ENCODE assay signal across 1 cellular context in the genomic region with DNA sequence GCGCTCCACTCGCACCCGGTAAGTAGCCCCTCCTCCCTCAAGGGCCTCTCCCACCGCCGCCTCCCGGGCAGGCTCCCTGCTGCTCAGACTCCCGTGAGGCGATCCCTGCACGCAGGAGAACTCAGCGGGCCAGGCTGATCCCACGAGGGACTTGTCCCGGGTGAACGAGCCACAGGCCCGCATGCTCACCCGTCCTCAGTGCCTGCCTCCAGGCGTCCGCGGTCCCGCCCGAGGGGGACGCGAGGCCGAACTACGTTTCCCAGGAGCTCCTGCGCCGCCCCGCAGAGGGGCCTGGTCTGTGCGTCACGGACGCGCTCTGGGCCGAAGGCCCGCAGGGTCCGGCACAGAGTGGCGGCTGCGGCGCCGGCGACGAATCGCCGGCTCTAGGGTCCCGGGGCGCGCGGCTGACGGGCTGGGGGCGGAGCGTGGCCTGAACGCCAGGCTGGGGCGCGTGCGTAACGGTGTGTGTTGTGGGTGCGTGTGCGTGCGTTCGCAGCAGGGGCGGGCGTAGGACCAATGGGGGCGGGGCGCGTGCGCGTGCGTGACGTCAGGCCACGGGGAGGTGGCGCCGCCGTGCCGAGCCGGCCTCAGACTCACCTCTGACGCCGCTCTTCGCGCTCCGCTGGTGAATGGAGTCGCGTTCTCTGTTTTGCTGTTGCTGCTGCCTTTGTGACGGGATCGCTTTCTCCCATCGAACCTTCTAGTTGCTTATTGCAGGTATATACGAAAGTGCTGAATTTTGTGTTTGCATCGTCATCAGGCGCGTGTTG.
TF ChIP-seq lines count a peak whose summit lies in the region.

Gene ZNF10 (plus strand): TSS at position 590 of the 770 bp plus-strand sequence. CDS start 13,866 bp downstream, outside the sequence.
Gene ZNF891 (minus strand): TSS at position 237 of the 770 bp plus-strand sequence. CDS start 8,356 bp downstream, outside the sequence.

TF ChIP-seq in H1, 55 proteins besides CTCF, POLR2A, EP300 and RAD21:
- TF ChIP-seq SUZ12 (IDR thresholded peaks at IDR 0.05; ENCODE audit: low read length) (no peak; the same call in 1 of the 2 replicates), TAF7 (optimal IDR thresholded peaks at IDR 0.05; ENCODE audit: borderline replicate concordance, low read depth, low read length) (peak; percentile 41), JUND (IDR thresholded peaks at IDR 0.05; ENCODE audit: low read length) (peak; percentile 47; the same call in 1 of the 2 replicates), POU5F1 (IDR thresholded peaks at IDR 0.05; ENCODE audit: low read depth, low read length) (no peak), SIRT6 (IDR thresholded peaks at IDR 0.05; ENCODE audit: low read length) (no peak), EZH2 (IDR thresholded peaks at IDR 0.05; ENCODE audit: low read depth, low read length, severe bottlenecking) (no peak), CHD2 (IDR thresholded peaks at IDR 0.05; ENCODE audit: low read length) (peak; percentile 38; the same call in 1 of the 2 replicates), BACH1 (IDR thresholded peaks at IDR 0.05; ENCODE audit: low read length) (0 out of 2 replicates have a peak, but pooled peaks have one; percentile 35), SP4 (IDR thresholded peaks at IDR 0.05; ENCODE audit: low read length) (no peak), CBX5 (IDR thresholded peaks at IDR 0.05; ENCODE audit: low read depth, low read length) (no peak), RBBP5 (IDR thresholded peaks at IDR 0.05; ENCODE audit: borderline replicate concordance, low read depth, low read length) (peak; percentile 37; the same call in 1 of the 2 replicates), TAF1 (IDR thresholded peaks at IDR 0.05; ENCODE audit: low read depth, low read length) (peak; percentile 98), CTBP2 (IDR thresholded peaks at IDR 0.05; ENCODE audit: borderline replicate concordance, insufficient read depth, insufficient read length, low read length) (no peak), YY1 (IDR thresholded peaks at IDR 0.05; ENCODE audit: low read depth, low read length) (no peak), ASH2L (IDR thresholded peaks at IDR 0.05; ENCODE audit: low read length) (peak; percentile 84), BRCA1 (IDR thresholded peaks at IDR 0.05; ENCODE audit: low read depth, low read length) (no peak), TCF12 (IDR thresholded peaks at IDR 0.05; ENCODE audit: low read depth, low read length) (no peak), SIN3A (conservative IDR thresholded peaks at IDR 0.05 in 1 of 2, IDR thresholded peaks at IDR 0.05 in 1 of 2; ENCODE audit: low read depth in 1 of 2, low read length in 2 of 2) (no peak), SRF (IDR thresholded peaks at IDR 0.05; ENCODE audit: low read depth, low read length) (peak; percentile 34; the same call in 1 of the 2 replicates), HDAC2 (IDR thresholded peaks at IDR 0.05; ENCODE audit: borderline replicate concordance in 1 of 2, low read depth in 2 of 2, low read length in 2 of 2) (no peak), SAP30 (IDR thresholded peaks at IDR 0.05; ENCODE audit: insufficient read depth, insufficient replicate concordance, low read length) (no peak), CHD7 (IDR thresholded peaks at IDR 0.05; ENCODE audit: insufficient replicate concordance, low read length) (no peak), USF2 (IDR thresholded peaks at IDR 0.05; ENCODE audit: low read length) (no peak), MAX (IDR thresholded peaks at IDR 0.05) (peak; percentile 96), FOSL1 (IDR thresholded peaks at IDR 0.05; ENCODE audit: insufficient read depth, low read depth, low read length) (no peak), KDM1A (IDR thresholded peaks at IDR 0.05; ENCODE audit: borderline replicate concordance, low read length) (no peak), PHF8 (conservative IDR thresholded peaks at IDR 0.05; ENCODE audit: low read depth, low read length) (peak; percentile 75), NANOG (IDR thresholded peaks at IDR 0.05; ENCODE audit: insufficient read depth, low read depth, low read length, poor library complexity, severe bottlenecking) (no peak), GABPA (IDR thresholded peaks at IDR 0.05; ENCODE audit: borderline replicate concordance, insufficient read depth, low read length) (no peak), NRF1 (IDR thresholded peaks at IDR 0.05; ENCODE audit: low read depth, low read length) (peak; percentile 39), SIX5 (IDR thresholded peaks at IDR 0.05; ENCODE audit: low read depth, low read length) (peak; percentile 71), CREB1 (IDR thresholded peaks at IDR 0.05) (peak; percentile 96), TBP (IDR thresholded peaks at IDR 0.05; ENCODE audit: low read depth, low read length) (peak; percentile 93), ATF3 (IDR thresholded peaks at IDR 0.05; ENCODE audit: insufficient read depth, low read depth, low read length) (peak; percentile 42; the same call in 1 of the 2 replicates), SP2 (IDR thresholded peaks at IDR 0.05; ENCODE audit: low read length) (no peak), JUN (IDR thresholded peaks at IDR 0.05; ENCODE audit: low read depth, low read length) (no peak), CBX8 (IDR thresholded peaks at IDR 0.05; ENCODE audit: borderline replicate concordance, low read depth, low read length) (no peak), TEAD4 (IDR thresholded peaks at IDR 0.05; ENCODE audit: low read depth, low read length) (peak; percentile 39; the same call in 1 of the 2 replicates), KDM5A (IDR thresholded peaks at IDR 0.05; ENCODE audit: low read length) (no peak), RXRA (IDR thresholded peaks at IDR 0.05; ENCODE audit: insufficient read depth, low read depth, low read length) (no peak), SP1 (IDR thresholded peaks at IDR 0.05; ENCODE audit: low read depth, low read length) (no peak), RFX5 (IDR thresholded peaks at IDR 0.05; ENCODE audit: borderline replicate concordance, low read depth, low read length) (no peak), POLR2AphosphoS5 (IDR thresholded peaks at IDR 0.05; ENCODE audit: low read depth, low read length) (peak; percentile 98), CEBPB (IDR thresholded peaks at IDR 0.05; ENCODE audit: low read depth, low read length) (no peak), CHD1 (IDR thresholded peaks at IDR 0.05; ENCODE audit: low read depth, low read length) (no peak), ATF2 (IDR thresholded peaks at IDR 0.05; ENCODE audit: low read length) (no peak), GTF2F1 (IDR thresholded peaks at IDR 0.05; ENCODE audit: borderline replicate concordance, low read depth, low read length) (no peak), RNF2 (IDR thresholded peaks at IDR 0.05; ENCODE audit: borderline replicate concordance, low read depth, low read length, missing control alignments, poor library complexity, severe bottlenecking) (no peak), BCL11A (IDR thresholded peaks at IDR 0.05; ENCODE audit: low read depth in 2 of 2, low read length in 2 of 2) (no peak), HDAC6 (IDR thresholded peaks at IDR 0.05; ENCODE audit: low read depth, low read length) (no peak), KDM4A (IDR thresholded peaks at IDR 0.05; ENCODE audit: low read depth, low read length, severe bottlenecking) (peak; percentile 93), EGR1 (IDR thresholded peaks at IDR 0.05; ENCODE audit: borderline replicate concordance, low read depth, low read length) (peak; percentile 70), ZNF274 (IDR thresholded peaks at IDR 0.05; ENCODE audit: borderline replicate concordance, extremely low read depth, low read length) (no peak), MAFK (IDR thresholded peaks at IDR 0.05; ENCODE audit: low read depth, low read length) (no peak)
- TF ChIP-seq, protein P1, sequence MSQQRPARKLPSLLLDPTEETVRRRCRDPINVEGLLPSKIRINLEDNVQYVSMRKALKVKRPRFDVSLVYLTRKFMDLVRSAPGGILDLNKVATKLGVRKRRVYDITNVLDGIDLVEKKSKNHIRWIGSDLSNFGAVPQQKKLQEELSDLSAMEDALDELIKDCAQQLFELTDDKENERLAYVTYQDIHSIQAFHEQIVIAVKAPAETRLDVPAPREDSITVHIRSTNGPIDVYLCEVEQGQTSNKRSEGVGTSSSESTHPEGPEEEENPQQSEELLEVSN (IDR thresholded peaks at IDR 0.05), result peak; percentile 63
